Comparison of ENCODE assay signal across 28 cellular contexts in the genomic region with DNA sequence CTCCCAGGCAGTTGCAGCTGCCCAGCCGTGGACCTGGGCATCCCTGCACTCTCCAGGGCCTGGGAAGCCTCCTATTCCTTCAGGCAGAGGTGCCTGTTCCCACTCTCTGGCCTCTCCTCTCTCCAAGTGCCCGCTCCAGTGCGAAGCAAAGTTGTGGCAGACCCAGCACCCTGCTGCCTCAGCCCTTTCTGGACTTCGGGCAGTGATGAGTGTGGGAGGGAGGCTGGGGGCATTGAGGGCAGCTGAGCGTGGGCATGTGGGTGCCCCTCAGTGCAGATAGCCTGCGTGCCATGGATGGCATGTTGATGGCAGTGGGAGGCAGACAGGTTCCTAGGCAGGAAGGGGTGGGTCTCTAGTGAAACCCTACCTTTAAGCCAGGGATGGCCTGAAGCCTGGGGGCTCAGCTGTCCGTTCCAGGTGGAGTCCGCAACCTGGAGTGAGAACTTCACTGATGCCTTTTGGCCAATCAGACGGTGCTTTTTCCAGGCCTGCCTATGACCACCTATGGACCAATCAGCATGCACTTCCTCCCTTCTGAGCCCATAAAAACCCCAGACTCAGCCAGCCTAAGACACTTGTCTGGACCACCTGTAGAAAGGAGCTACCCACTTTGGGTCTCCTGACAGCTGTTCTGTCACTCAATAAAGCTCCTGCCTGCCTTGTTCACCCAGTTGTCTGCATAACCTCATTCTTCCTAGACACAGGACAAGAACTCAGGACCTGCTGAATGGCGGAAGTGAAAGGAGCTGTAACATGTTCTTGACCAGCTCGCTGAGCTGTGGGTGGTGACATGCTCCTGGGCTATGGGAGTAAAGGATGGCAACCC. TPM values are rescaled to one million over a fixed set of nuclear protein-coding genes. Genes with fewer than 3 reads are reported as not detected.
DNase-seq lines count a peak whose midpoint lies in the region; ATAC-seq, FAIRE-seq and TF ChIP-seq lines count a peak whose summit lies in the region.
"Had no signal": no experiment of that assay in that cellular context is flagged by ENCODE, and none has a peak within 500 bp of the region (broad histone marks: within the 10 kb centered on the region; RNA-seq: fewer than 3 reads in every experiment).

No MANE protein-coding gene starts in this region.

- H3K4me3 ChIP-seq in right atrium auricular region (no peak overlapping the region), esophagus muscularis mucosa (no peak overlapping the region), gastrocnemius medialis (no peak overlapping the region)
- H3K4me3 ChIP-seq: lower lobe of right lung, PC-9 had no signal

- H3K9me3 ChIP-seq in right atrium auricular region: no peaks in the 10 kb centered on the region
- H3K9me3 ChIP-seq in esophagus muscularis mucosa: no peaks in the 10 kb centered on the region
- H3K9me3 ChIP-seq in gastrocnemius medialis: no peaks in the 10 kb centered on the region
- H3K9me3 ChIP-seq: BE2C, lower lobe of right lung had no signal

- DNase-seq in right atrium auricular region (ENCODE audit: low spot score): peak; percentile 55
- no peak for DNase-seq in left cardiac atrium
- DNase-seq in esophagus muscularis mucosa (ENCODE audit: extremely low spot score): no peak
- no peak for DNase-seq in gastrocnemius medialis
- no peak for DNase-seq in SW 1271 (lab: John Stamatoyannopoulos, UW)
- DNase-seq in GM12891 (ENCODE audit: insufficient read length, low spot score): no peak
- DNase-seq in iPS-NIHi11 (ENCODE audit: low spot score): no peak
- DNase-seq: activated CD4-positive, alpha-beta T cell treated with anti-CD3 and anti-CD28 coated beads for 36 hours; activated CD8-positive, alpha-beta T cell treated with anti-CD3 and anti-CD28 coated beads, Interleukin-2, amount 10 ng/mL, durations not matched to agents 7 days and 5 days; activated naive CD4-positive, alpha-beta T cell treated with anti-CD3 and anti-CD28 coated beads for 36 hours; BE2C; CD8-positive, alpha-beta T cell; effector CD8-positive, alpha-beta T cell; lower lobe of right lung; naive thymus-derived CD4-positive, alpha-beta T cell; NCI-H2029; NCI-H2227 treated with DMSO at 0.1 percent for 48 hours; NCI-H69; nucleus accumbens; PC-9; stimulated activated CD4-positive, alpha-beta T cell treated with anti-CD3 and anti-CD28 coated beads, Interleukin-15, amount 100 ng/mL, for 24 hours; stimulated activated CD4-positive, alpha-beta T cell treated with anti-CD3 and anti-CD28 coated beads, Interleukin-4, amount 100 ng/mL, for 4 hours; T1000 had no signal

- ATAC-seq in left cardiac atrium (no peak), gastrocnemius medialis (peak in 1 of 2 donors; percentile 6), HG03469 (IDR thresholded peaks at IDR 0.05; ENCODE audit: unreplicated experiment) (no peak)
- ATAC-seq: activated CD4-positive, alpha-beta T cell treated with anti-CD3 and anti-CD28 coated beads for 36 hours; activated CD8-positive, alpha-beta T cell treated with anti-CD3 and anti-CD28 coated beads, Interleukin-2, amount 10 ng/mL, durations not matched to agents 7 days and 5 days; CD8-positive, alpha-beta T cell; naive thymus-derived CD4-positive, alpha-beta T cell had no signal

- in situ Hi-C loops in gastrocnemius medialis (cut with MboI; ENCODE audit: low sequenced_read_pairs in 4 of 4): no loop called here

- no peak for TF ChIP-seq CTCF in right atrium auricular region (IDR thresholded peaks at IDR 0.05)
- no peak for TF ChIP-seq CTCF in esophagus muscularis mucosa (IDR thresholded peaks at IDR 0.05)
- TF ChIP-seq CTCF in gastrocnemius medialis (IDR thresholded peaks at IDR 0.05 in 4 of 5, conservative IDR thresholded peaks at IDR 0.05 in 1 of 5): no peak

- peak overlapping the region; percentile 63 to 76 for H3K27ac ChIP-seq in right atrium auricular region
- peak overlapping the region; percentile 51 to 89 (median 56) for H3K27ac ChIP-seq in esophagus muscularis mucosa (replicated peaks in 1 of 4)
- peak overlapping the region; percentile 95 to 96 (median 96) for H3K27ac ChIP-seq in gastrocnemius medialis
- H3K27ac ChIP-seq: epithelial cell of prostate, HL-60, lower lobe of right lung, PC-9, VCaP had no signal

- FAIRE-seq in GM12891 (lab: Jason Lieb, UNC): no peak
- FAIRE-seq: GM18507 had no signal

- peaks cover 0 to 56% of the 10 kb centered on the region in 2 donors for H3K4me1 ChIP-seq in right atrium auricular region
- peaks cover 54 to 98% (median 92%) of the 10 kb centered on the region in 4 donors for H3K4me1 ChIP-seq in esophagus muscularis mucosa
- peaks cover 87 to 94% of the 10 kb centered on the region in 2 donors for H3K4me1 ChIP-seq in gastrocnemius medialis
- H3K4me1 ChIP-seq: BE2C, lower lobe of right lung had no signal

- TF ChIP-seq POLR2A in esophagus muscularis mucosa (IDR thresholded peaks at IDR 0.05; ENCODE audit: low read depth) (no peak), gastrocnemius medialis (IDR thresholded peaks at IDR 0.05) (no peak), GM12891 (IDR thresholded peaks at IDR 0.05; ENCODE audit: low read depth, low read length) (no peak)

- WGBS in esophagus muscularis mucosa: 65% methylated on average over 6 of the region's 11 CpGs

- H3K36me3 ChIP-seq in right atrium auricular region (peaks cover 4% of the 10 kb centered on the region), esophagus muscularis mucosa (peaks cover 0 to 18% (median 4%) of the 10 kb centered on the region in 4 donors), gastrocnemius medialis (no peaks in the 10 kb centered on the region)
- H3K36me3 ChIP-seq: BE2C, lower lobe of right lung had no signal

- H3K27me3 ChIP-seq in right atrium auricular region (no peaks in the 10 kb centered on the region), esophagus muscularis mucosa (no peaks in the 10 kb centered on the region), gastrocnemius medialis (no peaks in the 10 kb centered on the region)
- H3K27me3 ChIP-seq: BE2C had no signal

- TF ChIP-seq EP300 in esophagus muscularis mucosa (IDR thresholded peaks at IDR 0.05): no peak

- intact Hi-C loops in left cardiac atrium (cut with DNase I): no loop called here
- intact Hi-C loops in esophagus muscularis mucosa (cut with DNase I): no loop called here
- intact Hi-C loops in gastrocnemius medialis (cut with DNase I; ENCODE audit: low total_unique reads): no loop called here

TF ChIP-seq in GM12891, 5 proteins besides CTCF, POLR2A, EP300 and RAD21:
- no peak for TF ChIP-seq POU2F2 (IDR thresholded peaks at IDR 0.05; ENCODE audit: low read depth, low read length)

RNA-seq across cellular contexts. Expression of gene SVIL, which starts 26.1 kb away (rescaled TPM):
- total RNA-seq in right atrium auricular region: 100 to 1,000 TPM; 260 to 340 TPM
- 100 to 1,000 TPM; 203 to 250 TPM for total RNA-seq in left cardiac atrium
- 1,000 to 10,000 TPM in 1 of 4 donors, 100 to 1,000 TPM in 3; 785 to 1,099 (median 921) TPM for total RNA-seq in esophagus muscularis mucosa
- total RNA-seq in gastrocnemius medialis: 1,000 to 10,000 TPM; 1,040 to 1,354 (median 1,121) TPM
- 0.27 TPM for polyA plus RNA-seq in GM12891 (2012; ENCODE audit: low read depth, missing spikeins)
